Comparison of ENCODE assay signal across 25 cellular contexts in the genomic region with DNA sequence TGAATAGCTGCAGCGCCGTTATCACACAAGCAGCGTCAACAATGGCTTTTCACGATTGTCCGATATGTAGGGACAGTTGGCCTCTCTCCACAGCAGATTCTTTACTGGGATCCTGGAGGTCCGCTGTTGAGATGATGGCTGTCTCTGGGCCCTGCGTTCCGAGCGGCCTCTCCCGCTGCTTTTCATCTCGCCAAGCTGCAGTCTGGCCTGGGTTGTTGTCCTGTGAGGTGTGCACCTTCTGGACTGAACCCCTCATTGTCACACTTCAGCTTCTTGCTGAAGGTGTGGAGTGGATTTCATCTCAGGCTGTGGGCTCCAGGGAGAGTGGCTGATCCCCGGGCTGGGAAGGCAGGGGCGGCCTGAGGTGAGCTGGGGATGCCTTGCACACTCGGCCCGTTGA. TPM values are rescaled to one million over a fixed set of nuclear protein-coding genes. Genes with fewer than 3 reads are reported as not detected.
DNase-seq lines count a peak whose midpoint lies in the region; ATAC-seq, FAIRE-seq and TF ChIP-seq lines count a peak whose summit lies in the region.
"Had no signal": no experiment of that assay in that cellular context is flagged by ENCODE, and none has a peak within 500 bp of the region (broad histone marks: within the 10 kb centered on the region; RNA-seq: fewer than 3 reads in every experiment).

No MANE protein-coding gene starts in this region.

- H3K4me1 Mint-ChIP-seq in activated naive CD4-positive, alpha-beta T cell treated with anti-CD3 and anti-CD28 coated beads, Interleukin-2, amount 50 U/mL, for 24 hours: peaks cover 91% of the 10 kb centered on the region
- peaks cover 29% of the 10 kb centered on the region for H3K4me1 Mint-ChIP-seq in WTC11
- H3K4me1 Mint-ChIP-seq in naive thymus-derived CD8-positive, alpha-beta T cell: peaks cover 47 to 92% (median 89%) of the 10 kb centered on the region in 4 donors

- no peak for TF ChIP-seq POLR2A in GM12891 (IDR thresholded peaks at IDR 0.05; ENCODE audit: low read depth, low read length)

- H3K9me3 Mint-ChIP-seq in activated naive CD4-positive, alpha-beta T cell treated with anti-CD3 and anti-CD28 coated beads, Interleukin-2, amount 50 U/mL, for 24 hours: no peaks in the 10 kb centered on the region
- no peaks in the 10 kb centered on the region for H3K9me3 Mint-ChIP-seq in WTC11
- no peaks in the 10 kb centered on the region for H3K9me3 Mint-ChIP-seq in naive thymus-derived CD8-positive, alpha-beta T cell

- CTCF ChIA-PET in WTC11 (lab: Charles Lee): interaction anchor here (1.3 to 2.3 kb wide), 5 partner anchors 9 to 380 kb away, joined by 3 to 10 read pairs (median 6); a partner anchor contains a TSS

- peak overlapping the region; percentile 20 for H3K4me3 Mint-ChIP-seq in activated naive CD4-positive, alpha-beta T cell treated with anti-CD3 and anti-CD28 coated beads, Interleukin-2, amount 50 U/mL, for 24 hours
- H3K4me3 Mint-ChIP-seq in WTC11: no peak overlapping the region
- H3K4me3 Mint-ChIP-seq in naive thymus-derived CD8-positive, alpha-beta T cell: peak overlapping the region in 5 of 10 donors; percentile 12 to 81 (median 56)
- H3K4me3 Mint-ChIP-seq: activated CD8-positive, alpha-beta T cell treated with anti-CD3 and anti-CD28 coated beads, Interleukin-2, amount 10 ng/mL, durations not matched to agents 7 days and 5 days had no signal

- H3K36me3 Mint-ChIP-seq in activated naive CD4-positive, alpha-beta T cell treated with anti-CD3 and anti-CD28 coated beads, Interleukin-2, amount 50 U/mL, for 24 hours: peaks cover 6% of the 10 kb centered on the region
- peaks cover 7% of the 10 kb centered on the region for H3K36me3 Mint-ChIP-seq in WTC11
- peaks cover 0 to 23% (median 0%) of the 10 kb centered on the region in 3 donors for H3K36me3 Mint-ChIP-seq in naive thymus-derived CD8-positive, alpha-beta T cell

- no peak for ATAC-seq in WTC11
- no peak for ATAC-seq in naive thymus-derived CD8-positive, alpha-beta T cell
- ATAC-seq in GM21576 (IDR thresholded peaks at IDR 0.05; ENCODE audit: unreplicated experiment): no peak
- ATAC-seq: activated CD8-positive, alpha-beta T cell treated with anti-CD3 and anti-CD28 coated beads, Interleukin-2, amount 10 ng/mL, durations not matched to agents 7 days and 5 days; lower lobe of right lung had no signal

- H3K27ac Mint-ChIP-seq in activated naive CD4-positive, alpha-beta T cell treated with anti-CD3 and anti-CD28 coated beads, Interleukin-2, amount 50 U/mL, for 24 hours: peak overlapping the region; percentile 14
- H3K27ac Mint-ChIP-seq in WTC11: peak overlapping the region; percentile 79; the same call in 1 of the 2 replicates
- peak overlapping the region; percentile 31 to 91 (median 79) for H3K27ac Mint-ChIP-seq in naive thymus-derived CD8-positive, alpha-beta T cell

- no peak for DNase-seq in activated naive CD4-positive, alpha-beta T cell treated with Interleukin-2 at 50 U/mL for 16 hours
- peak; percentile 6 for DNase-seq in GM12891 (ENCODE audit: insufficient read length, low spot score)
- no peak for DNase-seq in WTC11 (ENCODE audit: low spot score)
- peak in 1 of 10 donors; percentile 38 for DNase-seq in naive thymus-derived CD8-positive, alpha-beta T cell
- no peak for DNase-seq in anterior cingulate cortex (lab: John Stamatoyannopoulos, UW)
- DNase-seq in NCI-H1092 (lab: John Stamatoyannopoulos, UW): no peak
- DNase-seq: activated CD8-positive, alpha-beta T cell treated with anti-CD3 and anti-CD28 coated beads, Interleukin-2, amount 10 ng/mL, durations not matched to agents 7 days and 5 days; activated gamma-delta T cell treated with Interleukin-2 at 50 U/mL for 16 hours; amniotic stem cell; DMS153; lower lobe of right lung; MG63; NCI-H1417 treated with DMSO at 0.1 percent for 48 hours; NCI-H2081 treated with DMSO at 0.1 percent for 48 hours; NCI-H345; NCI-H748 treated with DMSO at 0.1 percent for 48 hours; RPMI8226; stomach; T-helper 2 cell; tibial artery had no signal

- POLR2A ChIA-PET in WTC11 (lab: Charles Lee): no interaction called here
- POLR2A ChIA-PET in naive thymus-derived CD8-positive, alpha-beta T cell (lab: Charles Lee): interaction anchor here (5.3 kb wide), 1 partner anchor 9 kb away, joined by 46 read pairs; a partner anchor contains a TSS

- TF ChIP-seq CTCF in WTC11 (IDR thresholded peaks at IDR 0.05): no peak

- no peaks in the 10 kb centered on the region for H3K27me3 Mint-ChIP-seq in activated naive CD4-positive, alpha-beta T cell treated with anti-CD3 and anti-CD28 coated beads, Interleukin-2, amount 50 U/mL, for 24 hours
- no peaks in the 10 kb centered on the region for H3K27me3 Mint-ChIP-seq in WTC11 (ENCODE audit: low read depth)
- no peaks in the 10 kb centered on the region for H3K27me3 Mint-ChIP-seq in naive thymus-derived CD8-positive, alpha-beta T cell

- FAIRE-seq in GM12891 (lab: Jason Lieb, UNC): no peak
- FAIRE-seq: H54 had no signal

TF ChIP-seq in GM12891, 5 proteins besides CTCF, POLR2A, EP300 and RAD21:
- TF ChIP-seq TAF1 (IDR thresholded peaks at IDR 0.05; ENCODE audit: low read depth, low read length) (no peak), PAX5 (IDR thresholded peaks at IDR 0.05; ENCODE audit: insufficient read depth, low read length, severe bottlenecking) (no peak), POU2F2 (IDR thresholded peaks at IDR 0.05; ENCODE audit: low read depth, low read length) (no peak), SPI1 (IDR thresholded peaks at IDR 0.05; ENCODE audit: low read depth, low read length) (no peak), POLR2AphosphoS5 (IDR thresholded peaks at IDR 0.05; ENCODE audit: low read depth, low read length) (no peak)

TF ChIP-seq in WTC11, 78 proteins besides CTCF, POLR2A, EP300 and RAD21:
- TF ChIP-seq NFYB (CRISPR knock-in tag; conservative IDR thresholded peaks at IDR 0.05; ENCODE audit: low read depth) (no peak), GTF2I (CRISPR knock-in tag; conservative IDR thresholded peaks at IDR 0.05) (no peak), SMAD3 (CRISPR knock-in tag; IDR thresholded peaks at IDR 0.05; ENCODE audit: borderline replicate concordance) (no peak), ZNF121 (CRISPR knock-in tag; IDR thresholded peaks at IDR 0.05) (0 out of 2 replicates have a peak, but pooled peaks have one; percentile 29), ZNF138 (CRISPR knock-in tag; conservative IDR thresholded peaks at IDR 0.05) (no peak), ZNF232 (CRISPR knock-in tag; IDR thresholded peaks at IDR 0.05) (no peak), EMX1 (CRISPR knock-in tag; IDR thresholded peaks at IDR 0.05) (no peak)
- TF ChIP-seq, protein P1, sequence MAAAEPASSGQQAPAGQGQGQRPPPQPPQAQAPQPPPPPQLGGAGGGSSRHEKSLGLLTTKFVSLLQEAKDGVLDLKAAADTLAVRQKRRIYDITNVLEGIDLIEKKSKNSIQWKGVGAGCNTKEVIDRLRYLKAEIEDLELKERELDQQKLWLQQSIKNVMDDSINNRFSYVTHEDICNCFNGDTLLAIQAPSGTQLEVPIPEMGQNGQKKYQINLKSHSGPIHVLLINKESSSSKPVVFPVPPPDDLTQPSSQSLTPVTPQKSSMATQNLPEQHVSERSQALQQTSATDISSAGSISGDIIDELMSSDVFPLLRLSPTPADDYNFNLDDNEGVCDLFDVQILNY (CRISPR knock-in tag; IDR thresholded peaks at IDR 0.05): no peak

RNA-seq across cellular contexts. Expression of a gene that starts 9.6 kb away (rescaled TPM):
- polyA plus RNA-seq in GM12891 (2012; ENCODE audit: low read depth, missing spikeins): 25.1 TPM
- 77.3 to 82.5 TPM (median 81.9 TPM) in 3 replicates for total RNA-seq in WTC11 (2021)
- total RNA-seq in naive thymus-derived CD8-positive, alpha-beta T cell: 100 to 1,000 TPM; 109 to 112 TPM
- 10 to 100 TPM in 1 of 3 donors, 1 to 10 TPM in 2; 7.5 to 28.4 (median 9.5) TPM for polyA plus RNA-seq in naive thymus-derived CD8-positive, alpha-beta T cell

RNA-seq across cellular contexts. Expression of a gene that starts 50.3 kb away (rescaled TPM):
- polyA plus RNA-seq in GM12891 (2012; ENCODE audit: low read depth, missing spikeins): not detected
- 0.13 to 0.18 TPM (median 0.16 TPM) in 3 replicates for total RNA-seq in WTC11 (2021)
- not detected for total RNA-seq in naive thymus-derived CD8-positive, alpha-beta T cell
- not detected for polyA plus RNA-seq in naive thymus-derived CD8-positive, alpha-beta T cell
- total RNA-seq: activated CD8-positive, alpha-beta T cell treated with anti-CD3 and anti-CD28 coated beads, Interleukin-2, amount 10 ng/mL, durations not matched to agents 7 days and 5 days; kidney epithelial cell; pulmonary artery endothelial cell had no signal

RNA-seq across cellular contexts. Expression of a gene that starts 54.6 kb away (rescaled TPM):
- 0.14 TPM for polyA plus RNA-seq in GM12891 (2012; ENCODE audit: low read depth, missing spikeins)
- 14.7 to 24.5 TPM (median 22.6 TPM) in 3 replicates for total RNA-seq in WTC11 (2021)
- not detected for total RNA-seq in naive thymus-derived CD8-positive, alpha-beta T cell
- polyA plus RNA-seq in naive thymus-derived CD8-positive, alpha-beta T cell: not detected
- total RNA-seq: activated CD8-positive, alpha-beta T cell treated with anti-CD3 and anti-CD28 coated beads, Interleukin-2, amount 10 ng/mL, durations not matched to agents 7 days and 5 days; lower lobe of right lung had no signal

Comparison
In these comparisons a context has a peak if more than half of its experiments do, and no peak if none do; other contexts are left out.
1. H3K27ac Mint-ChIP-seq: peak in every context shown above with its lines; median percentile 79 in WTC11; 79 in naive thymus-derived CD8-positive, alpha-beta T cell; 14 in activated naive CD4-positive, alpha-beta T cell treated with anti-CD3 and anti-CD28 coated beads, Interleukin-2, amount 50 U/mL, for 24 hours.
2. RNA of a gene that starts 54.6 kb away (total RNA-seq): 14.7 to 24.5 TPM in WTC11; not detected in naive thymus-derived CD8-positive, alpha-beta T cell; every median in the first group is over 10 times any median in the second.